Comparison of ENCODE assay signal across 20 cellular contexts in the genomic region with DNA sequence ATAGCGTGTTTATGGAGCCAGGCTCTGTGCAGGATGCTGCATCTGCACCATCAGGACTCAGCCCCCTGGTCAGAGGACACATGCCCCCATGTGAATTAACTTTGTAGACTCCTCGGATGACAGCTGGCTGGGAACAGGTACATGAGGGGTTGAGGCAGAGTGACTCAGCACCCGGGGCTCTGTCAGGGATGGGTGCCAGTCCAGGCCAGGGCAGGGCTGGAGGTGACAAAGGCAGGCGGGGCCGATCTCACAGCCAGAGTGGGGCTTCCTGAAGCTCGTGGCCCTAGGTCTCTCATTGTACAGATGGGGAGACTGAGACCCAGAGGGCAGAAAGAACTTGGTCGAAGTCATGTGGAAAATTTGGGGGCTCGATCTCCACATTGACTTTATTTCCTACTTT.
"Had no signal": no experiment of that assay in that cellular context is flagged by ENCODE, and none has a peak within 500 bp of the region (broad histone marks: within the 10 kb centered on the region; RNA-seq: fewer than 3 reads in every experiment).

No MANE protein-coding gene starts in this region.

- H3K4me3 ChIP-seq: SJSA1, SK-N-MC had no signal

- ATAC-seq: Panc1 had no signal

- DNase-seq: Karpas-422, KBM-7, MM.1S, NCI-H1092 treated with DMSO at 0.1 percent for 48 hours, NCI-H1436, NCI-H187, NCI-H2029, NCI-H2081 treated with DMSO at 0.1 percent for 48 hours, NCI-H2171, NCI-H226, NCI-H446, NCI-H510A, NCI-H524 treated with DMSO at 0.1 percent for 48 hours, NCI-H69, NCI-H774, SIG-M5 had no signal

- H3K27ac ChIP-seq: RWPE1, SJSA1, SK-N-MC had no signal

- H3K4me1 ChIP-seq: SJSA1 had no signal

- H3K9me3 ChIP-seq: SJSA1 had no signal

- H3K36me3 ChIP-seq: SJSA1 had no signal
